ENCODE assay signal across 13 cellular contexts in genomic region chr3:133851266-133851906, GRCh38. TPM values are rescaled to one million over a fixed set of nuclear protein-coding genes. Genes with fewer than 3 reads are reported as not detected.
DNase-seq lines count a peak whose midpoint lies in the region; ATAC-seq and TF ChIP-seq lines count a peak whose summit lies in the region.
"Had no signal": no experiment of that assay in that cellular context is flagged by ENCODE, and none has a peak within 500 bp of the region (broad histone marks: within the 10 kb centered on the region; RNA-seq: fewer than 3 reads in every experiment).

No MANE protein-coding gene starts in this region.

- CTCF ChIA-PET in activated naive CD4-positive, alpha-beta T cell treated with anti-CD3 and anti-CD28 coated beads for 36 hours (lab: Charles Lee) = interaction anchor here (0.7 kb wide), 1 partner anchor 84 kb away, joined by 3 read pairs; no protein-coding TSS in a partner anchor

- H3K9me3 Mint-ChIP-seq in activated naive CD4-positive, alpha-beta T cell treated with anti-CD3 and anti-CD28 coated beads for 36 hours = no peaks in the 10 kb centered on the region
- peaks cover 17% of the 10 kb centered on the region for H3K9me3 Mint-ChIP-seq in glutamatergic neuron (ENCODE audit: unreplicated experiment)
- H3K9me3 Mint-ChIP-seq: activated naive CD4-positive, alpha-beta T cell treated with anti-CD3 and anti-CD28 coated beads, Interleukin-2, amount 10 ng/mL, durations not matched to agents 7 days and 5 days had no signal

- peak; percentile 18 for DNase-seq in activated naive CD4-positive, alpha-beta T cell treated with anti-CD3 and anti-CD28 coated beads for 36 hours
- DNase-seq in activated naive CD4-positive, alpha-beta T cell (lab: John Stamatoyannopoulos, UW) = no peak
- DNase-seq in sciatic nerve (ENCODE audit: low spot score) (peak; percentile 4), glutamatergic neuron (no peak), DMS 273 (lab: John Stamatoyannopoulos, UW; ENCODE audit: unreplicated experiment) (no peak), NCI-H1417 (lab: John Stamatoyannopoulos, UW) (no peak)
- DNase-seq: activated naive CD4-positive, alpha-beta T cell treated with anti-CD3 and anti-CD28 coated beads, Interleukin-2, amount 10 ng/mL, durations not matched to agents 7 days and 5 days; NCI-H1694; NCI-H82; SHP77 treated with DMSO at 0.1 percent for 48 hours; stimulated activated CD4-positive, alpha-beta T cell treated with anti-CD3 and anti-CD28 coated beads, Interleukin-12 subunit alpha, Interleukin-12 subunit beta, amount 100 ng/mL, for 4 hours had no signal

- no peak overlapping the region for H3K27ac Mint-ChIP-seq in activated naive CD4-positive, alpha-beta T cell treated with anti-CD3 and anti-CD28 coated beads for 36 hours
- no peak overlapping the region for H3K27ac Mint-ChIP-seq in glutamatergic neuron (ENCODE audit: unreplicated experiment)
- H3K27ac Mint-ChIP-seq: activated naive CD4-positive, alpha-beta T cell treated with anti-CD3 and anti-CD28 coated beads, Interleukin-2, amount 10 ng/mL, durations not matched to agents 7 days and 5 days had no signal

- H3K36me3 Mint-ChIP-seq in activated naive CD4-positive, alpha-beta T cell treated with anti-CD3 and anti-CD28 coated beads for 36 hours (ENCODE audit: low read depth) = no peaks in the 10 kb centered on the region
- H3K36me3 Mint-ChIP-seq in glutamatergic neuron (ENCODE audit: unreplicated experiment) = peaks cover 5% of the 10 kb centered on the region
- H3K36me3 Mint-ChIP-seq: activated naive CD4-positive, alpha-beta T cell treated with anti-CD3 and anti-CD28 coated beads, Interleukin-2, amount 10 ng/mL, durations not matched to agents 7 days and 5 days had no signal

- peak; percentile 49 for ATAC-seq in GM21390 (IDR thresholded peaks at IDR 0.05; ENCODE audit: unreplicated experiment)
- peak; percentile 35 for ATAC-seq in HG03521 (IDR thresholded peaks at IDR 0.05; ENCODE audit: unreplicated experiment)
- ATAC-seq in sciatic nerve = no peak

- H3K4me1 Mint-ChIP-seq in activated naive CD4-positive, alpha-beta T cell treated with anti-CD3 and anti-CD28 coated beads for 36 hours (ENCODE audit: low read depth) = no peaks in the 10 kb centered on the region
- peaks cover 3% of the 10 kb centered on the region for H3K4me1 Mint-ChIP-seq in glutamatergic neuron (ENCODE audit: low read depth, unreplicated experiment)
- H3K4me1 Mint-ChIP-seq: activated naive CD4-positive, alpha-beta T cell treated with anti-CD3 and anti-CD28 coated beads, Interleukin-2, amount 10 ng/mL, durations not matched to agents 7 days and 5 days had no signal

- intact Hi-C loops in activated naive CD4-positive, alpha-beta T cell treated with anti-CD3 and anti-CD28 coated beads for 36 hours (cut with micrococcal nuclease) = no loop called here
- intact Hi-C loops in sciatic nerve (cut with DNase I) = no loop called here

- TF ChIP-seq CTCF in glutamatergic neuron (IDR thresholded peaks at IDR 0.05; ENCODE audit: partially characterized antibody, unreplicated experiment) = no peak

- no peaks in the 10 kb centered on the region for H3K27me3 Mint-ChIP-seq in activated naive CD4-positive, alpha-beta T cell treated with anti-CD3 and anti-CD28 coated beads for 36 hours (ENCODE audit: low read depth)
- peaks cover 7% of the 10 kb centered on the region for H3K27me3 Mint-ChIP-seq in glutamatergic neuron (ENCODE audit: unreplicated experiment)

- H3K4me3 Mint-ChIP-seq in activated naive CD4-positive, alpha-beta T cell treated with anti-CD3 and anti-CD28 coated beads for 36 hours = no peak overlapping the region
- no peak overlapping the region for H3K4me3 Mint-ChIP-seq in glutamatergic neuron (ENCODE audit: unreplicated experiment)
- H3K4me3 Mint-ChIP-seq: activated naive CD4-positive, alpha-beta T cell treated with anti-CD3 and anti-CD28 coated beads, Interleukin-2, amount 10 ng/mL, durations not matched to agents 7 days and 5 days had no signal

RNA-seq across cellular contexts. Expression of gene RAB6B, which starts 44.3 kb away (rescaled TPM):
- total RNA-seq in activated naive CD4-positive, alpha-beta T cell treated with anti-CD3 and anti-CD28 coated beads for 36 hours = not detected
- total RNA-seq in sciatic nerve (9.5 TPM), glutamatergic neuron (ENCODE audit: unreplicated experiment) (222 TPM)

RNA-seq across cellular contexts. Expression of gene SRPRB, which starts 45.8 kb away (rescaled TPM):
- 10 to 100 TPM; 55.0 to 56.8 TPM for total RNA-seq in activated naive CD4-positive, alpha-beta T cell treated with anti-CD3 and anti-CD28 coated beads for 36 hours
- total RNA-seq in sciatic nerve (27.8 TPM), glutamatergic neuron (ENCODE audit: unreplicated experiment) (47.2 TPM)

Comparison
In these comparisons a context has a peak if more than half of its experiments do, and no peak if none do; other contexts are left out.
1. DNase-seq: peak in activated naive CD4-positive, alpha-beta T cell treated with anti-CD3 and anti-CD28 coated beads for 36 hours (single experiment) and sciatic nerve (single experiment); none in activated naive CD4-positive, alpha-beta T cell (0 of 4), glutamatergic neuron (single experiment), DMS 273 (single experiment) and NCI-H1417 (0 of 3).
2. RNA of gene RAB6B, which starts 44.3 kb away (total RNA-seq): 222 TPM in glutamatergic neuron (single experiment); 9.5 TPM in sciatic nerve (single experiment) and not detected in activated naive CD4-positive, alpha-beta T cell treated with anti-CD3 and anti-CD28 coated beads for 36 hours; every median in the first group is over 10 times any median in the second.